In the genomic region with DNA sequence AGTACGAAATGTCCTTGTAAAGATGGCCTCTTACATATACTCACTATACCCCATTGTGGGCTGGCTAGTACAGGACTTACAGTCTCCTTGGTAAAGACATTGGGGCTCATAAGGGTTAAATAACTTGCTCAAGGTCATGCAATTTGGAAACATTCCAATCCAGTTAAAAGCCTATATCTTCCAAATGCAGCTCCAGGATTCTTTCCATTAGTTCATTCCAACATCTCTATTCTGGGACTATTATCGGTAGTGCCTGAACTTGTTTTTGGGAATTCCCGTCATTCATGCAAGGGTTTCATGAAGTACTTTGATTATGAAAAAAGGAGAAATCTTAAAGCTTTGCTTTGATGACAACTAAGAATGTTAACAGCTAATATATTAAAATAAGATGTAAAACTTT, we compare ENCODE assay signal across 27 cellular contexts.
"Had no signal": no experiment of that assay in that cellular context is flagged by ENCODE, and none has a peak within 500 bp of the region (broad histone marks: within the 10 kb centered on the region; RNA-seq: fewer than 3 reads in every experiment).

No MANE protein-coding gene starts in this region.

- H3K27ac Mint-ChIP-seq: activated B cell treated with CpG ODN at 0.5 μM for 24 hours; activated CD4-positive, alpha-beta T cell treated with anti-CD3 and anti-CD28 coated beads, Interleukin-2, amount 10 ng/mL, durations not matched to agents 7 days and 5 days; activated CD8-positive, alpha-beta T cell treated with anti-CD3 and anti-CD28 coated beads for 36 hours; activated naive CD8-positive, alpha-beta T cell; activated T-helper 17 cell treated with anti-CD3 and anti-CD28 coated beads, Interleukin-2, amount 50 U/mL, for 72 hours; T-helper 17 cell; T-helper 2 cell treated with Interferon-gamma antibody and Interleukin-4, amounts not matched to agents 5 μg/mL and 100 μg/mL, for 36 hours had no signal

- H3K9me3 Mint-ChIP-seq: activated B cell treated with CpG ODN at 0.5 μM for 24 hours; activated CD4-positive, alpha-beta T cell treated with anti-CD3 and anti-CD28 coated beads, Interleukin-2, amount 10 ng/mL, durations not matched to agents 7 days and 5 days; activated CD8-positive, alpha-beta T cell treated with anti-CD3 and anti-CD28 coated beads for 36 hours; activated T-cell treated with anti-CD3 and anti-CD28 coated beads, Interleukin-2, amount 50 U/mL, for 4 hours; activated T-helper 17 cell treated with anti-CD3 and anti-CD28 coated beads, Interleukin-2, amount 50 U/mL, for 72 hours; T-helper 2 cell treated with Interferon-gamma antibody and Interleukin-4, amounts not matched to agents 5 μg/mL and 100 μg/mL, for 36 hours had no signal

- H3K27me3 ChIP-seq: brain microvascular endothelial cell, colonic mucosa, esophagus squamous epithelium had no signal

- H3K4me3 Mint-ChIP-seq: activated B cell treated with CpG ODN at 0.5 μM for 24 hours; activated CD4-positive, alpha-beta T cell treated with anti-CD3 and anti-CD28 coated beads, Interleukin-2, amount 10 ng/mL, durations not matched to agents 7 days and 5 days; activated CD8-positive, alpha-beta T cell treated with anti-CD3 and anti-CD28 coated beads for 36 hours; activated naive CD8-positive, alpha-beta T cell; activated T-cell treated with anti-CD3 and anti-CD28 coated beads, Interleukin-2, amount 50 U/mL, for 4 hours; activated T-helper 17 cell treated with anti-CD3 and anti-CD28 coated beads, Interleukin-2, amount 50 U/mL, for 72 hours; T-helper 17 cell; T-helper 2 cell treated with Interferon-gamma antibody and Interleukin-4, amounts not matched to agents 5 μg/mL and 100 μg/mL, for 36 hours had no signal

- H3K36me3 Mint-ChIP-seq: activated naive CD8-positive, alpha-beta T cell had no signal

- ATAC-seq: activated CD4-positive, CD25-positive, alpha-beta regulatory T cell treated with anti-CD3 and anti-CD28 coated beads, Interleukin-2, amount 50 U/mL, for 24 hours; activated CD8-positive, alpha-beta T cell treated with anti-CD3 and anti-CD28 coated beads for 36 hours; activated T-cell treated with anti-CD3 and anti-CD28 coated beads, Interleukin-2, amount 50 U/mL, for 4 hours; activated T-helper 17 cell treated with anti-CD3 and anti-CD28 coated beads, Interleukin-2, amount 50 U/mL, for 72 hours; T-helper 17 cell had no signal

- H3K27ac ChIP-seq: brain microvascular endothelial cell, colonic mucosa, epithelial cell of prostate, esophagus squamous epithelium, WERI-Rb-1 had no signal

- H3K9me3 ChIP-seq: colonic mucosa, esophagus squamous epithelium had no signal

- H3K36me3 ChIP-seq: brain microvascular endothelial cell, colonic mucosa, esophagus squamous epithelium, WERI-Rb-1 had no signal

- H3K4me3 ChIP-seq: colonic mucosa, esophagus squamous epithelium had no signal

- DNase-seq: activated B cell treated with CpG ODN at 0.5 μM for 24 hours; activated CD4-positive, alpha-beta T cell treated with anti-CD3 and anti-CD28 coated beads, Interleukin-2, amount 10 ng/mL, durations not matched to agents 7 days and 5 days; activated CD4-positive, alpha-beta T cell treated with anti-CD3 and anti-CD28 coated beads, Interleukin-2, amount 50 U/mL, for 48 hours; activated CD8-positive, alpha-beta memory T cell treated with anti-CD3 and anti-CD28 coated beads for 24 hours; activated CD8-positive, alpha-beta T cell treated with anti-CD3 and anti-CD28 coated beads for 36 hours; activated effector memory CD4-positive, alpha-beta T cell treated with Interleukin-2 at 50 U/mL for 16 hours; activated gamma-delta T cell treated with Interleukin-2 at 50 U/mL for 16 hours; activated naive CD4-positive, alpha-beta T cell treated with anti-CD3 and anti-CD28 coated beads, Interleukin-2, amount 50 U/mL, for 16 hours; activated naive CD4-positive, alpha-beta T cell treated with Interleukin-2 at 50 U/mL for 16 hours; activated T-cell treated with anti-CD3 and anti-CD28 coated beads, Interleukin-2, amount 50 U/mL, for 4 hours; amniotic stem cell; anterior cingulate cortex; brain microvascular endothelial cell; central memory CD4-positive, alpha-beta T cell; cerebellar nuclear complex; colonic mucosa; effector CD8-positive, alpha-beta T cell; esophagus squamous epithelium; T-helper 1 cell; T-helper 17 cell; T1000; WERI-Rb-1 had no signal

- H3K27me3 Mint-ChIP-seq: activated naive CD8-positive, alpha-beta T cell; activated T-helper 17 cell treated with anti-CD3 and anti-CD28 coated beads, Interleukin-2, amount 50 U/mL, for 72 hours; T-helper 17 cell had no signal

- H3K4me1 Mint-ChIP-seq: activated B cell treated with CpG ODN at 0.5 μM for 24 hours; activated CD4-positive, alpha-beta T cell treated with anti-CD3 and anti-CD28 coated beads, Interleukin-2, amount 10 ng/mL, durations not matched to agents 7 days and 5 days; activated T-helper 17 cell treated with anti-CD3 and anti-CD28 coated beads, Interleukin-2, amount 50 U/mL, for 72 hours; T-helper 17 cell had no signal

- H3K4me1 ChIP-seq: colonic mucosa, esophagus squamous epithelium had no signal
